22 cellular contexts compared by ENCODE assay signal in the genomic region with DNA sequence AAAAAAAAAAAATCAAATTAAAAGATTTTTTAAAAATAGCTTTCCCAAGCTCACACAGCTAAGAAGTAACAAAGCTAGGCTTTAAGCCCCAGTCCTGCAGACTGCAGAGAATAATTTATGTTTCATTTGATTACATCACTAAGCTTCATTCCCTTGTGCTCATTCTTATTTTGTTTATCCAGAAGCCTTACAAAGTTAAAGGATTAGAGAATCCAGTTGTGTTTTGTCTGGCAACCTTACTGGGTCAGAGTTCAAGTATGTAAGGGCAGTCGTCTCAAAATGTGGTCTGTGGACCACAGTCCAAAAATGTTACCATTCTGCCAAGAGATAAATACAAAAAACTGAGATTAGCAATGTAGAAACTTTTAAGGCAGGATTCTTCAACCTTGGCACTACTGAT. TPM values are rescaled to one million over a fixed set of nuclear protein-coding genes. Genes with fewer than 3 reads are reported as not detected.
A peak's percentile ranks its signal among the peaks of the same experiment; 100 is the strongest.
DNase-seq lines count a peak whose midpoint lies in the region; ATAC-seq and TF ChIP-seq lines count a peak whose summit lies in the region.
"Had no signal": no experiment of that assay in that cellular context is flagged by ENCODE, and none has a peak within 500 bp of the region (broad histone marks: within the 10 kb centered on the region; RNA-seq: fewer than 3 reads in every experiment).

No MANE protein-coding gene starts in this region.

- no peak for TF ChIP-seq CTCF in AG04450 (IDR thresholded peaks at IDR 0.05; ENCODE audit: low read depth, low read length)
- TF ChIP-seq CTCF in gastroesophageal sphincter (IDR thresholded peaks at IDR 0.05): no peak
- TF ChIP-seq CTCF in MM.1S (IDR thresholded peaks at IDR 0.05; ENCODE audit: low read length): no peak

- H3K9me3 ChIP-seq in AG04450 (ENCODE audit: control insufficient read depth, insufficient read depth, low read length) (no peaks in the 10 kb centered on the region), gastroesophageal sphincter (no peaks in the 10 kb centered on the region), MM.1S (replicated peaks; ENCODE audit: insufficient read depth, low read length) (no peaks in the 10 kb centered on the region)

- no peak for ATAC-seq in gastroesophageal sphincter

- peak overlapping the region; percentile 58 for H3K27ac Mint-ChIP-seq in activated naive CD8-positive, alpha-beta T cell treated with anti-CD3 and anti-CD28 coated beads for 36 hours

- no peak overlapping the region for H3K9ac ChIP-seq in MM.1S (ENCODE audit: low read length)
- H3K9ac ChIP-seq: parathyroid adenoma had no signal

- no peaks in the 10 kb centered on the region for H3K36me3 ChIP-seq in gastroesophageal sphincter
- no peaks in the 10 kb centered on the region for H3K36me3 ChIP-seq in MM.1S (replicated peaks; ENCODE audit: insufficient read depth, low read length)

- H3K4me3 ChIP-seq in AG04450 (ENCODE audit: low read depth, low read length) (no peak overlapping the region), gastroesophageal sphincter (no peak overlapping the region), MM.1S (ENCODE audit: low read length) (no peak overlapping the region)

- H3K27me3 ChIP-seq in AG04450 (ENCODE audit: control insufficient read depth, insufficient read depth, low read length) (peaks cover 2% of the 10 kb centered on the region), gastroesophageal sphincter (no peaks in the 10 kb centered on the region), MM.1S (replicated peaks; ENCODE audit: insufficient read depth, low read length) (no peaks in the 10 kb centered on the region)

- POLR2A ChIA-PET in AG04450 (lab: Yijun Ruan, JAX): interaction anchor here (0.6 kb wide), 1 partner anchor 266 kb away, joined by 4 read pairs; no protein-coding TSS in a partner anchor

- H3K9me2 ChIP-seq in MM.1S (replicated peaks; ENCODE audit: insufficient read depth, low read length): no peaks in the 10 kb centered on the region

- H3K36me3 Mint-ChIP-seq in activated naive CD8-positive, alpha-beta T cell treated with anti-CD3 and anti-CD28 coated beads for 36 hours: peaks cover 4% of the 10 kb centered on the region
- H3K36me3 Mint-ChIP-seq: brain had no signal

- H3K4me1 Mint-ChIP-seq in activated naive CD8-positive, alpha-beta T cell treated with anti-CD3 and anti-CD28 coated beads for 36 hours: peaks cover 72% of the 10 kb centered on the region

- CTCF ChIA-PET in AG04450 (lab: Charles Lee): interaction anchor here (0.6 kb wide), 1 partner anchor 25 kb away, joined by 3 read pairs; no protein-coding TSS in a partner anchor

- TF ChIP-seq EP300 in gastroesophageal sphincter (IDR thresholded peaks at IDR 0.05): no peak

- 15 to 24% methylated on average over 1 of the region's 1 CpG for WGBS in gastroesophageal sphincter (ENCODE audit: low coverage in 1 of 2), 2 donors

- H3K4me1 ChIP-seq in gastroesophageal sphincter: no peaks in the 10 kb centered on the region
- peaks cover 19% of the 10 kb centered on the region for H3K4me1 ChIP-seq in MM.1S (ENCODE audit: low read length)
- H3K4me1 ChIP-seq: parathyroid adenoma had no signal

- no peak for TF ChIP-seq POLR2A in gastroesophageal sphincter (IDR thresholded peaks at IDR 0.05)

- no peaks in the 10 kb centered on the region for H4K20me1 ChIP-seq in MM.1S (ENCODE audit: insufficient read depth, low read length)

- no peak overlapping the region for H3K4me2 ChIP-seq in MM.1S (ENCODE audit: low read depth, low read length)

- H3K4me3 Mint-ChIP-seq in activated naive CD8-positive, alpha-beta T cell treated with anti-CD3 and anti-CD28 coated beads for 36 hours: no peak overlapping the region
- H3K4me3 Mint-ChIP-seq: activated T-helper 1 cell treated with anti-CD3 and anti-CD28 coated beads, Interleukin-12 subunit alpha, Interleukin-12 subunit beta, Interleukin-2, Interleukin-4 antibody, amounts not matched to agents 30 ng/mL and 10 ng/mL and 1 ng/mL, durations not matched to agents 14 hours and 24 hours and 36 hours; brain had no signal

- no peaks in the 10 kb centered on the region for H3K27me3 Mint-ChIP-seq in activated naive CD8-positive, alpha-beta T cell treated with anti-CD3 and anti-CD28 coated beads for 36 hours
- H3K27me3 Mint-ChIP-seq: brain had no signal

- H3K79me2 ChIP-seq in MM.1S (ENCODE audit: low read length): no peaks in the 10 kb centered on the region
- H3K79me2 ChIP-seq: parathyroid adenoma had no signal

- DNase-seq in AG04450 (ENCODE audit: low read depth, low spot score): peak; percentile 73
- DNase-seq in GM03348 (ENCODE audit: low spot score): peak; percentile 74
- DNase-seq in activated naive CD8-positive, alpha-beta T cell treated with anti-CD3 and anti-CD28 coated beads for 36 hours: no peak
- DNase-seq in fibroblast of the conjunctiva (ENCODE audit: low read depth): peak; percentile 77
- DNase-seq in NCI-H1436 (lab: John Stamatoyannopoulos, UW): no peak
- DNase-seq in MM.1S: no peak
- DNase-seq in NCI-H1105 treated with DMSO at 0.1 percent for 48 hours (lab: John Stamatoyannopoulos, UW): no peak
- DNase-seq: activated CD4-positive, alpha-beta T cell treated with anti-CD3 and anti-CD28 coated beads for 4 hours; DMS79; effector CD8-positive, alpha-beta T cell; Kasumi-1; midbrain; NCI-H2081 treated with DMSO at 0.1 percent for 48 hours; NCI-H774; SHP77 treated with DMSO at 0.1 percent for 48 hours; T-helper 9 cell had no signal

- peak overlapping the region; percentile 21 for H3K27ac ChIP-seq in AG04450 (ENCODE audit: low read depth, low read length)
- H3K27ac ChIP-seq in gastroesophageal sphincter: no peak overlapping the region
- H3K27ac ChIP-seq in MM.1S (ENCODE audit: low read length): no peak overlapping the region
- H3K27ac ChIP-seq: C4-2B, HL-60, parathyroid adenoma had no signal

- H3F3A ChIP-seq in MM.1S (ENCODE audit: insufficient read depth, low read length): no peaks in the 10 kb centered on the region

- H2AFZ ChIP-seq in MM.1S (ENCODE audit: low read length): no peak overlapping the region
- H2AFZ ChIP-seq: parathyroid adenoma had no signal

- H3K9me3 Mint-ChIP-seq in activated naive CD8-positive, alpha-beta T cell treated with anti-CD3 and anti-CD28 coated beads for 36 hours: no peaks in the 10 kb centered on the region
- H3K9me3 Mint-ChIP-seq: activated T-helper 1 cell treated with anti-CD3 and anti-CD28 coated beads, Interleukin-12 subunit alpha, Interleukin-12 subunit beta, Interleukin-2, Interleukin-4 antibody, amounts not matched to agents 30 ng/mL and 10 ng/mL and 1 ng/mL, durations not matched to agents 14 hours and 24 hours and 36 hours had no signal

RNA-seq across cellular contexts. Expression of gene EZH2, which starts 32.1 kb away (rescaled TPM):
- polyA plus RNA-seq in AG04450 (2011; rRNA removed): 13.4 and 17.0 TPM in 2 replicates
- polyA minus RNA-seq in AG04450 (2011; rRNA and poly(A)+ RNA removed): 9.5 and 12.4 TPM in 2 replicates
- total RNA-seq in activated naive CD8-positive, alpha-beta T cell treated with anti-CD3 and anti-CD28 coated beads for 36 hours: 100 to 1,000 TPM; 109 to 111 TPM
- 1 to 10 TPM in 1 of 4 donors, under 1 TPM in 3; 0.62 to 1.5 (median 0.65) TPM for total RNA-seq in gastroesophageal sphincter

Comparison
In these comparisons a context has a peak if more than half of its experiments do, and no peak if none do; other contexts are left out.
1. DNase-seq: peak in AG04450 (single experiment), GM03348 (single experiment) and fibroblast of the conjunctiva (single experiment); none in activated naive CD8-positive, alpha-beta T cell treated with anti-CD3 and anti-CD28 coated beads for 36 hours (single experiment), NCI-H1436 (single experiment), MM.1S (single experiment) and NCI-H1105 treated with DMSO at 0.1 percent for 48 hours (single experiment).
2. RNA of gene EZH2, which starts 32.1 kb away (total RNA-seq): 109 to 111 TPM in activated naive CD8-positive, alpha-beta T cell treated with anti-CD3 and anti-CD28 coated beads for 36 hours; 0.62 to 1.5 TPM in gastroesophageal sphincter; every median in the first group is over 10 times any median in the second.